In genomic region chr6:52303178-52303577, GRCh38 we compare ENCODE assay signal across 20 cellular contexts. TPM values are rescaled to one million over a fixed set of nuclear protein-coding genes. Genes with fewer than 3 reads are reported as not detected.
DNase-seq lines count a peak whose midpoint lies in the region; ATAC-seq and TF ChIP-seq lines count a peak whose summit lies in the region.
"Had no signal": no experiment of that assay in that cellular context is flagged by ENCODE, and none has a peak within 500 bp of the region (broad histone marks: within the 10 kb centered on the region; RNA-seq: fewer than 3 reads in every experiment).

No MANE protein-coding gene starts in this region.

- no peaks in the 10 kb centered on the region for H3K27me3 Mint-ChIP-seq in stimulated activated naive CD8-positive, alpha-beta T cell treated with anti-CD3 and anti-CD28 coated beads, Interleukin-15, Interleukin-2, amounts not matched to agents 100 ng/mL and 50 ng/mL, for 24 hours
- H3K27me3 Mint-ChIP-seq in stimulated activated naive CD8-positive, alpha-beta T cell treated with anti-CD3 and anti-CD28 coated beads, Interleukin-15, amount 100 ng/mL, for 72 hours, result no peaks in the 10 kb centered on the region

- peak overlapping the region; percentile 66 for H3K27ac Mint-ChIP-seq in stimulated activated naive CD8-positive, alpha-beta T cell treated with anti-CD3 and anti-CD28 coated beads, Interleukin-15, Interleukin-2, amounts not matched to agents 100 ng/mL and 50 ng/mL, for 24 hours
- H3K27ac Mint-ChIP-seq in stimulated activated naive CD8-positive, alpha-beta T cell treated with anti-CD3 and anti-CD28 coated beads, Interleukin-15, amount 100 ng/mL, for 72 hours, result peak overlapping the region in 1 of 2 donors; percentile 71

- peak overlapping the region; percentile 48 for H2AFZ ChIP-seq in OCI-LY3 (ENCODE audit: low read depth, low read length)
- no peak overlapping the region for H2AFZ ChIP-seq in hepatocyte

- H3K27ac ChIP-seq in OCI-LY3 (ENCODE audit: low read length) (peak overlapping the region; percentile 97), hepatocyte (peak overlapping the region; percentile 93)
- H3K27ac ChIP-seq: body of pancreas, gastrocnemius medialis had no signal

- H3K4me1 ChIP-seq in OCI-LY3 (ENCODE audit: low read length) (peaks cover 84% of the 10 kb centered on the region), hepatocyte (ENCODE audit: insufficient read depth) (peaks cover 34% of the 10 kb centered on the region)

- H3K36me3 Mint-ChIP-seq in stimulated activated naive CD8-positive, alpha-beta T cell treated with anti-CD3 and anti-CD28 coated beads, Interleukin-15, Interleukin-2, amounts not matched to agents 100 ng/mL and 50 ng/mL, for 24 hours (ENCODE audit: low read depth), result no peaks in the 10 kb centered on the region

- peaks cover 4% of the 10 kb centered on the region for H3K9me3 Mint-ChIP-seq in stimulated activated naive CD8-positive, alpha-beta T cell treated with anti-CD3 and anti-CD28 coated beads, Interleukin-15, Interleukin-2, amounts not matched to agents 100 ng/mL and 50 ng/mL, for 24 hours
- H3K9me3 Mint-ChIP-seq in stimulated activated naive CD8-positive, alpha-beta T cell treated with anti-CD3 and anti-CD28 coated beads, Interleukin-15, amount 100 ng/mL, for 72 hours, result peaks cover 0 to 7% of the 10 kb centered on the region in 2 donors

- peak overlapping the region; percentile 81 for H3K9ac ChIP-seq in OCI-LY3 (ENCODE audit: low read length)

- H3K27me3 ChIP-seq in OCI-LY3 (ENCODE audit: low read depth, low read length) (no peaks in the 10 kb centered on the region), hepatocyte (no peaks in the 10 kb centered on the region)
- H3K27me3 ChIP-seq: body of pancreas, gastrocnemius medialis, Peyer's patch had no signal

- peak overlapping the region; percentile 73 for H3K4me2 ChIP-seq in OCI-LY3 (ENCODE audit: low read length)
- no peak overlapping the region for H3K4me2 ChIP-seq in hepatocyte

- H3K9me2 ChIP-seq in hepatocyte (replicated peaks; ENCODE audit: insufficient read depth), result no peaks in the 10 kb centered on the region

- peaks cover 10% of the 10 kb centered on the region; the same call in 1 of the 2 replicates for H3K9me3 ChIP-seq in OCI-LY3 (ENCODE audit: insufficient read depth, low read length)
- H3K9me3 ChIP-seq in hepatocyte (ENCODE audit: low read depth), result no peaks in the 10 kb centered on the region
- H3K9me3 ChIP-seq: body of pancreas, gastrocnemius medialis, lower lobe of right lung, Peyer's patch had no signal

- H4K20me1 ChIP-seq in OCI-LY3 (ENCODE audit: insufficient read depth, low read length) (no peaks in the 10 kb centered on the region), hepatocyte (ENCODE audit: insufficient read depth, poor library complexity, severe bottlenecking) (no peaks in the 10 kb centered on the region)

- 87% methylated on average over 1 of the region's 1 CpG for WGBS in hepatocyte (ENCODE audit: low lambda C conversion rate, missing lambda C conversion rate)

- no peaks in the 10 kb centered on the region for H3K79me2 ChIP-seq in OCI-LY3 (ENCODE audit: low read length)
- H3K79me2 ChIP-seq in hepatocyte, result no peaks in the 10 kb centered on the region

- no peak overlapping the region for H3K4me3 ChIP-seq in OCI-LY3 (ENCODE audit: low read length)
- no peak overlapping the region for H3K4me3 ChIP-seq in hepatocyte
- H3K4me3 ChIP-seq: body of pancreas, gastrocnemius medialis, lower lobe of right lung, Peyer's patch had no signal

- DNase-seq in stimulated activated naive CD8-positive, alpha-beta T cell treated with anti-CD3 and anti-CD28 coated beads, Interleukin-15, amount 100 ng/mL, for 72 hours, result no peak
- DNase-seq in hepatocyte (ENCODE audit: low spot score), result no peak
- no peak for DNase-seq in stimulated activated CD4-positive, alpha-beta T cell treated with anti-CD3 and anti-CD28 coated beads, Interleukin-4, amount 100 ng/mL, for 4 hours
- DNase-seq: body of pancreas, dermis blood vessel endothelial cell, gastrocnemius medialis, lower lobe of right lung, NCI-H2029, NCI-H69, Peyer's patch had no signal

- no peak for TF ChIP-seq CTCF in OCI-LY3 (IDR thresholded peaks at IDR 0.05; ENCODE audit: low read depth, low read length)
- TF ChIP-seq CTCF in hepatocyte (IDR thresholded peaks at IDR 0.05; ENCODE audit: poor library complexity), result no peak

- peaks cover 70% of the 10 kb centered on the region for H3K4me1 Mint-ChIP-seq in stimulated activated naive CD8-positive, alpha-beta T cell treated with anti-CD3 and anti-CD28 coated beads, Interleukin-15, Interleukin-2, amounts not matched to agents 100 ng/mL and 50 ng/mL, for 24 hours (ENCODE audit: low read depth)
- H3K4me1 Mint-ChIP-seq in stimulated activated naive CD8-positive, alpha-beta T cell treated with anti-CD3 and anti-CD28 coated beads, Interleukin-15, amount 100 ng/mL, for 72 hours, result peaks cover 97% of the 10 kb centered on the region

- no peak for ATAC-seq in stimulated activated naive CD8-positive, alpha-beta T cell treated with anti-CD3 and anti-CD28 coated beads, Interleukin-15, amount 100 ng/mL, for 72 hours
- no peak for ATAC-seq in GM21717 (IDR thresholded peaks at IDR 0.05; ENCODE audit: unreplicated experiment)
- ATAC-seq in HG03280 (IDR thresholded peaks at IDR 0.05; ENCODE audit: unreplicated experiment), result no peak
- ATAC-seq in GM21825 (IDR thresholded peaks at IDR 0.05; ENCODE audit: unreplicated experiment), result no peak
- ATAC-seq: body of pancreas, gastrocnemius medialis, lower lobe of right lung, SK-N-SH treated with all-trans-retinoic acid at 6 μM for 48 hours had no signal

- H3K36me3 ChIP-seq in OCI-LY3 (replicated peaks; ENCODE audit: low read depth, low read length), result peaks cover 19% of the 10 kb centered on the region
- no peaks in the 10 kb centered on the region for H3K36me3 ChIP-seq in hepatocyte (replicated peaks; ENCODE audit: insufficient read depth, low read depth)
- H3K36me3 ChIP-seq: gastrocnemius medialis, lower lobe of right lung, Peyer's patch had no signal

- H3K4me3 Mint-ChIP-seq in stimulated activated naive CD8-positive, alpha-beta T cell treated with anti-CD3 and anti-CD28 coated beads, Interleukin-15, Interleukin-2, amounts not matched to agents 100 ng/mL and 50 ng/mL, for 24 hours, result no peak overlapping the region
- no peak overlapping the region for H3K4me3 Mint-ChIP-seq in stimulated activated naive CD8-positive, alpha-beta T cell treated with anti-CD3 and anti-CD28 coated beads, Interleukin-15, amount 100 ng/mL, for 72 hours

RNA-seq across cellular contexts. Expression of gene MCM3, which starts 18.6 kb away (rescaled TPM):
- 36.4 and 40.7 TPM in 2 replicates for total RNA-seq in hepatocyte
- polyA plus RNA-seq in hepatocyte, result 32.6 and 33.8 TPM in 2 replicates

RNA-seq across cellular contexts. Expression of gene PAQR8, which starts 58.8 kb away (rescaled TPM):
- total RNA-seq in hepatocyte, result 34.0 and 36.9 TPM in 2 replicates
- 20.3 and 20.8 TPM in 2 replicates for polyA plus RNA-seq in hepatocyte

RNA-seq across cellular contexts. Expression of gene IL17F, which starts 58.9 kb away (rescaled TPM):
- not detected in 2 replicates for total RNA-seq in hepatocyte
- polyA plus RNA-seq in hepatocyte, result not detected in 2 replicates
- total RNA-seq: body of pancreas, dermis blood vessel endothelial cell, epithelial cell of proximal tubule, gastrocnemius medialis, lower lobe of right lung, MCF 10A, Peyer's patch, renal cortical epithelial cell, subcutaneous adipose tissue had no signal
